Comparison of ENCODE assay signal across 17 cellular contexts in genomic region chr17:50815400-50815799, GRCh38. TPM values are rescaled to one million over a fixed set of nuclear protein-coding genes. Genes with fewer than 3 reads are reported as not detected.
DNase-seq lines count a peak whose midpoint lies in the region; ATAC-seq lines count a peak whose summit lies in the region.
"Had no signal": no experiment of that assay in that cellular context is flagged by ENCODE, and none has a peak within 500 bp of the region (broad histone marks: within the 10 kb centered on the region; RNA-seq: fewer than 3 reads in every experiment).

No MANE protein-coding gene starts in this region.

- peaks cover 8% of the 10 kb centered on the region for H3K36me3 Mint-ChIP-seq in T-helper 17 cell (ENCODE audit: low read depth)
- H3K36me3 Mint-ChIP-seq: CD14-positive monocyte; CD8-positive, alpha-beta memory T cell had no signal

- H3K27me3 Mint-ChIP-seq in T-helper 17 cell = peaks cover 21% of the 10 kb centered on the region

- peak overlapping the region; percentile 43 for H3K27ac Mint-ChIP-seq in T-helper 17 cell
- H3K27ac Mint-ChIP-seq: CD8-positive, alpha-beta memory T cell; HFFc6 had no signal

- DNase-seq in SIG-M5 treated with dmso at 0.1 percent for 504 hours (lab: John Stamatoyannopoulos, UW; ENCODE audit: unreplicated experiment) (peak; percentile 24), SIG-M5 (lab: John Stamatoyannopoulos, UW) (no peak), MV-4-11 (lab: John Stamatoyannopoulos, UW) (peak; percentile 37), T-helper 17 cell (no peak), GM19238 (ENCODE audit: insufficient read length, low spot score) (no peak), H7 (no peak), UCSD-AML1 (lab: John Stamatoyannopoulos, UW; ENCODE audit: unreplicated experiment) (no peak)
- DNase-seq: DMS 273 treated with DMSO at 0.1 percent for 48 hours, HCEC 1CT, HFFc6 had no signal

- H3K4me3 Mint-ChIP-seq in T-helper 17 cell = no peak overlapping the region
- H3K4me3 Mint-ChIP-seq: CD8-positive, alpha-beta memory T cell; HFFc6 had no signal

- H3K36me3 ChIP-seq in H7 (replicated peaks; ENCODE audit: control insufficient read depth, insufficient read depth, low read length) = no peaks in the 10 kb centered on the region

- H3K9me3 ChIP-seq in T-helper 17 cell (ENCODE audit: control insufficient read depth, low read length, poor library complexity, severe bottlenecking) = no peaks in the 10 kb centered on the region

- ATAC-seq in T-helper 17 cell = no peak
- no peak for ATAC-seq in GM19351 (IDR thresholded peaks at IDR 0.05; ENCODE audit: unreplicated experiment)
- ATAC-seq: GM12878 had no signal

- no peaks in the 10 kb centered on the region for H3K27me3 ChIP-seq in H7 (ENCODE audit: control insufficient read depth, insufficient read depth, low read length)

- peaks cover 15% of the 10 kb centered on the region for H3K4me1 Mint-ChIP-seq in T-helper 17 cell

- no peak overlapping the region for H3K4me3 ChIP-seq in H7 (ENCODE audit: insufficient read depth, low read depth, low read length)
- H3K4me3 ChIP-seq: GM12878 had no signal

RNA-seq across cellular contexts. Expression of gene WFIKKN2, which starts 20.0 kb away (rescaled TPM):
- not detected for total RNA-seq in T-helper 17 cell
- total RNA-seq in H7 (2014; rRNA removed; shearing (Covaris generic)) = not detected in 2 replicates
- total RNA-seq: A673; CD8-positive, alpha-beta memory T cell; Daoy had no signal

RNA-seq across cellular contexts. Expression of gene ANKRD40CL, which starts 48.1 kb away (rescaled TPM):
- not detected for total RNA-seq in T-helper 17 cell
- total RNA-seq in H7 (2014; rRNA removed; shearing (Covaris generic)) = not detected in 2 replicates
- total RNA-seq: A673; CD8-positive, alpha-beta memory T cell; Daoy; GM12878; H1; HFFc6 had no signal

RNA-seq across cellular contexts. Expression of gene TOB1, which starts 50.8 kb away (rescaled TPM):
- total RNA-seq in T-helper 17 cell = 100 to 1,000 TPM; 226 to 358 TPM
- 5.2 and 8.6 TPM in 2 replicates for total RNA-seq in H7 (2014; rRNA removed; shearing (Covaris generic))

Comparison
In these comparisons a context has a peak if more than half of its experiments do, and no peak if none do; other contexts are left out.
1. DNase-seq: peak in SIG-M5 treated with dmso at 0.1 percent for 504 hours (single experiment) and MV-4-11 (single experiment); none in SIG-M5 (single experiment), T-helper 17 cell (0 of 3), GM19238 (single experiment), H7 (single experiment) and UCSD-AML1 (single experiment).
2. RNA of gene TOB1, which starts 50.8 kb away (total RNA-seq): 226 to 358 TPM in T-helper 17 cell; 5.2 to 8.6 TPM in H7; every median in the first group is over 10 times any median in the second.